29 cellular contexts compared by ENCODE assay signal in genomic region chr6:22383016-22383415, GRCh38.
"Had no signal": no experiment of that assay in that cellular context is flagged by ENCODE, and none has a peak within 500 bp of the region (broad histone marks: within the 10 kb centered on the region; RNA-seq: fewer than 3 reads in every experiment).

No MANE protein-coding gene starts in this region.

- H3K36me3 ChIP-seq: esophagus muscularis mucosa, heart right ventricle, pancreas, suprapubic skin, tibial nerve, uterus had no signal

- FAIRE-seq: colon, endothelial cell of umbilical vein, pancreas, small intestine had no signal

- H3K27ac Mint-ChIP-seq: activated CD4-positive, alpha-beta memory T cell treated with anti-CD3 and anti-CD28 coated beads, Interleukin-2, amount 10 ng/mL, durations not matched to agents 7 days and 5 days; activated CD4-positive, alpha-beta T cell treated with anti-CD3 and anti-CD28 coated beads, Interleukin-2, amount 10 ng/mL, durations not matched to agents 24 days and 14 days; activated naive CD8-positive, alpha-beta T cell treated with anti-CD3 and anti-CD28 coated beads, Interleukin-2, amount 50 U/mL, for 24 hours; effector memory CD8-positive, alpha-beta T cell; immature natural killer cell; natural killer cell; stimulated activated effector memory CD8-positive, alpha-beta T cell treated with anti-CD3 and anti-CD28 coated beads, Interleukin-12 subunit alpha, Interleukin-12 subunit beta, amount 100 ng/mL, for 72 hours; T-cell; T-helper 2 cell treated with Interferon-gamma antibody and Interleukin-4, amounts not matched to agents 5 μg/mL and 100 μg/mL, for 36 hours had no signal

- H3K36me3 Mint-ChIP-seq: immature natural killer cell; natural killer cell; stimulated activated effector memory CD8-positive, alpha-beta T cell treated with anti-CD3 and anti-CD28 coated beads, Interleukin-12 subunit alpha, Interleukin-12 subunit beta, amount 100 ng/mL, for 72 hours; T-cell had no signal

- H3K27me3 Mint-ChIP-seq: activated CD4-positive, alpha-beta memory T cell treated with anti-CD3 and anti-CD28 coated beads, Interleukin-2, amount 10 ng/mL, durations not matched to agents 7 days and 5 days; activated CD4-positive, alpha-beta T cell treated with anti-CD3 and anti-CD28 coated beads, Interleukin-2, amount 10 ng/mL, durations not matched to agents 24 days and 14 days; activated naive CD8-positive, alpha-beta T cell treated with anti-CD3 and anti-CD28 coated beads, Interleukin-2, amount 50 U/mL, for 24 hours; effector memory CD8-positive, alpha-beta T cell; stimulated activated naive CD8-positive, alpha-beta T cell treated with anti-CD3 and anti-CD28 coated beads, Interleukin-15, amount 100 ng/mL, for 72 hours; T-cell had no signal

- H3K27me3 ChIP-seq: body of pancreas, esophagus muscularis mucosa, heart right ventricle, pancreas, suprapubic skin, tibial nerve, uterus had no signal

- H3K4me3 ChIP-seq: body of pancreas, esophagus muscularis mucosa, heart right ventricle, pancreas, psoas muscle, suprapubic skin, tibial nerve, uterus had no signal

- H3K9me3 ChIP-seq: body of pancreas, esophagus muscularis mucosa, pancreas, psoas muscle, suprapubic skin, tibial nerve, uterus had no signal

- H3K4me1 Mint-ChIP-seq: activated CD4-positive, alpha-beta memory T cell treated with anti-CD3 and anti-CD28 coated beads, Interleukin-2, amount 10 ng/mL, durations not matched to agents 7 days and 5 days; activated CD4-positive, alpha-beta T cell treated with anti-CD3 and anti-CD28 coated beads, Interleukin-2, amount 10 ng/mL, durations not matched to agents 24 days and 14 days; activated naive CD8-positive, alpha-beta T cell treated with anti-CD3 and anti-CD28 coated beads, Interleukin-2, amount 50 U/mL, for 24 hours; immature natural killer cell; natural killer cell; stimulated activated effector memory CD8-positive, alpha-beta T cell treated with anti-CD3 and anti-CD28 coated beads, Interleukin-12 subunit alpha, Interleukin-12 subunit beta, amount 100 ng/mL, for 72 hours; stimulated activated naive CD8-positive, alpha-beta T cell treated with anti-CD3 and anti-CD28 coated beads, Interleukin-15, amount 100 ng/mL, for 72 hours; T-cell had no signal

- H3K4me3 Mint-ChIP-seq: activated CD4-positive, alpha-beta memory T cell treated with anti-CD3 and anti-CD28 coated beads, Interleukin-2, amount 10 ng/mL, durations not matched to agents 7 days and 5 days; activated CD4-positive, alpha-beta T cell treated with anti-CD3 and anti-CD28 coated beads, Interleukin-2, amount 10 ng/mL, durations not matched to agents 24 days and 14 days; activated naive CD8-positive, alpha-beta T cell treated with anti-CD3 and anti-CD28 coated beads, Interleukin-2, amount 50 U/mL, for 24 hours; effector memory CD8-positive, alpha-beta T cell; immature natural killer cell; natural killer cell; stimulated activated effector memory CD8-positive, alpha-beta T cell treated with anti-CD3 and anti-CD28 coated beads, Interleukin-12 subunit alpha, Interleukin-12 subunit beta, amount 100 ng/mL, for 72 hours; stimulated activated naive CD8-positive, alpha-beta T cell treated with anti-CD3 and anti-CD28 coated beads, Interleukin-15, amount 100 ng/mL, for 72 hours; T-cell; T-helper 2 cell treated with Interferon-gamma antibody and Interleukin-4, amounts not matched to agents 5 μg/mL and 100 μg/mL, for 36 hours had no signal

- H3K4me1 ChIP-seq: body of pancreas, esophagus muscularis mucosa, pancreas, psoas muscle, suprapubic skin, tibial nerve, uterus had no signal

- DNase-seq: activated CD4-positive, alpha-beta memory T cell treated with anti-CD3 and anti-CD28 coated beads, Interleukin-2, amount 10 ng/mL, durations not matched to agents 7 days and 5 days; activated CD4-positive, alpha-beta T cell treated with anti-CD3 and anti-CD28 coated beads, Interleukin-2, amount 10 ng/mL, durations not matched to agents 24 days and 14 days; activated effector memory CD4-positive, alpha-beta T cell treated with anti-CD3 and anti-CD28 coated beads, Interleukin-2, amount 50 U/mL, for 16 hours; activated naive CD4-positive, alpha-beta T cell treated with anti-CD3 and anti-CD28 coated beads, Interleukin-2, amount 50 U/mL, for 16 hours; activated naive CD8-positive, alpha-beta T cell treated with anti-CD3 and anti-CD28 coated beads, Interleukin-2, amount 50 U/mL, for 24 hours; body of pancreas; caudate nucleus; effector memory CD8-positive, alpha-beta T cell; heart right ventricle; immature natural killer cell; midbrain; natural killer cell; pancreas; psoas muscle; small intestine; stimulated activated CD4-positive, alpha-beta T cell treated with anti-CD3 and anti-CD28 coated beads, Interleukin-2, amount 100 ng/mL, for 24 hours; stimulated activated naive CD8-positive, alpha-beta T cell treated with anti-CD3 and anti-CD28 coated beads, Interleukin-15, amount 100 ng/mL, for 72 hours; T-cell; uterus had no signal

- H3K27ac ChIP-seq: body of pancreas, esophagus muscularis mucosa, heart right ventricle, pancreas, psoas muscle, suprapubic skin, tibial nerve, uterus, VCaP had no signal

- ATAC-seq: activated CD4-positive, CD25-positive, alpha-beta regulatory T cell treated with anti-CD3 and anti-CD28 coated beads, Interleukin-2, amount 50 U/mL, for 24 hours; activated naive CD8-positive, alpha-beta T cell treated with anti-CD3 and anti-CD28 coated beads, Interleukin-2, amount 50 U/mL, for 24 hours; body of pancreas; effector memory CD8-positive, alpha-beta T cell; heart right ventricle; natural killer cell; pancreas; psoas muscle; sciatic nerve; stimulated activated effector memory CD8-positive, alpha-beta T cell treated with anti-CD3 and anti-CD28 coated beads, Interleukin-12 subunit alpha, Interleukin-12 subunit beta, amount 100 ng/mL, for 72 hours; stimulated activated naive CD8-positive, alpha-beta T cell treated with anti-CD3 and anti-CD28 coated beads, Interleukin-15, amount 100 ng/mL, for 72 hours; T-cell had no signal
